ENCODE assay signal across 33 cellular contexts in genomic region chr13:20684041-20684440, GRCh38. TPM values are rescaled to one million over a fixed set of nuclear protein-coding genes. Genes with fewer than 3 reads are reported as not detected.
"Had no signal": no experiment of that assay in that cellular context is flagged by ENCODE, and none has a peak within 500 bp of the region (broad histone marks: within the 10 kb centered on the region; RNA-seq: fewer than 3 reads in every experiment).

No MANE protein-coding gene starts in this region.

- H3K4me3 ChIP-seq: adrenal gland, body of pancreas, breast epithelium, cardiac muscle cell, colonic mucosa, esophagus squamous epithelium, gastroesophageal sphincter, heart right ventricle had no signal

- H3K4me1 ChIP-seq: adrenal gland, body of pancreas, breast epithelium, colonic mucosa, esophagus squamous epithelium, gastroesophageal sphincter, heart right ventricle had no signal

- H3K27ac ChIP-seq: adrenal gland, body of pancreas, breast epithelium, cardiac muscle cell, colonic mucosa, epithelial cell of prostate, esophagus squamous epithelium, gastroesophageal sphincter, heart right ventricle had no signal

- H3K27ac Mint-ChIP-seq: activated B cell treated with CpG ODN at 0.5 μM for 24 hours; activated CD4-positive, alpha-beta memory T cell treated with anti-CD3 and anti-CD28 coated beads for 36 hours; activated CD8-positive, alpha-beta memory T cell treated with anti-CD3 and anti-CD28 coated beads, Interleukin-2, amount 10 ng/mL, durations not matched to agents 7 days and 5 days; activated CD8-positive, alpha-beta T cell treated with anti-CD3 and anti-CD28 coated beads, Interleukin-2, amount 10 ng/mL, durations not matched to agents 7 days and 5 days; activated naive CD4-positive, alpha-beta T cell treated with anti-CD3 and anti-CD28 coated beads for 36 hours; activated naive CD4-positive, alpha-beta T cell treated with anti-CD3 and anti-CD28 coated beads, Interleukin-2, amount 50 U/mL, for 24 hours; activated naive CD8-positive, alpha-beta T cell treated with anti-CD3 and anti-CD28 coated beads for 36 hours; activated naive CD8-positive, alpha-beta T cell treated with anti-CD3 and anti-CD28 coated beads, Interleukin-2, amount 50 U/mL, for 24 hours; activated T-helper 1 cell treated with anti-CD3 and anti-CD28 coated beads, Interleukin-12 subunit alpha, Interleukin-12 subunit beta, Interleukin-2, Interleukin-4 antibody, amounts not matched to agents 30 ng/mL and 10 ng/mL and 1 ng/mL, durations not matched to agents 14 hours and 24 hours and 36 hours; activated T-helper 2 cell treated with anti-CD3 and anti-CD28 coated beads, Interferon-gamma antibody, Interleukin-2, Interleukin-4, amounts not matched to agents 10 μg/mL and 5 μg/mL and 100 μg/mL, durations not matched to agents 14 hours and 24 hours and 36 hours had no signal

- ATAC-seq: activated CD4-positive, CD25-positive, alpha-beta regulatory T cell treated with anti-CD3 and anti-CD28 coated beads, Interleukin-2, amount 50 U/mL, for 24 hours; activated CD8-positive, alpha-beta memory T cell treated with anti-CD3 and anti-CD28 coated beads, Interleukin-2, amount 10 ng/mL, durations not matched to agents 7 days and 5 days; activated CD8-positive, alpha-beta T cell treated with anti-CD3 and anti-CD28 coated beads, Interleukin-2, amount 10 ng/mL, durations not matched to agents 7 days and 5 days; activated naive CD8-positive, alpha-beta T cell treated with anti-CD3 and anti-CD28 coated beads, Interleukin-2, amount 50 U/mL, for 24 hours; body of pancreas; gastroesophageal sphincter; heart right ventricle had no signal

- H3K27me3 Mint-ChIP-seq: activated B cell treated with CpG ODN at 0.5 μM for 24 hours; activated CD4-positive, alpha-beta memory T cell treated with anti-CD3 and anti-CD28 coated beads for 36 hours; activated CD8-positive, alpha-beta memory T cell treated with anti-CD3 and anti-CD28 coated beads, Interleukin-2, amount 10 ng/mL, durations not matched to agents 7 days and 5 days; activated naive CD4-positive, alpha-beta T cell treated with anti-CD3 and anti-CD28 coated beads, Interleukin-2, amount 50 U/mL, for 24 hours; activated naive CD8-positive, alpha-beta T cell treated with anti-CD3 and anti-CD28 coated beads for 36 hours; activated naive CD8-positive, alpha-beta T cell treated with anti-CD3 and anti-CD28 coated beads, Interleukin-2, amount 50 U/mL, for 24 hours had no signal

- H3K9me3 Mint-ChIP-seq: activated B cell treated with CpG ODN at 0.5 μM for 24 hours; activated CD4-positive, alpha-beta memory T cell treated with anti-CD3 and anti-CD28 coated beads for 36 hours; activated naive CD4-positive, alpha-beta T cell treated with anti-CD3 and anti-CD28 coated beads for 36 hours; activated naive CD4-positive, alpha-beta T cell treated with anti-CD3 and anti-CD28 coated beads, Interleukin-2, amount 50 U/mL, for 24 hours; activated naive CD8-positive, alpha-beta T cell treated with anti-CD3 and anti-CD28 coated beads for 36 hours; activated naive CD8-positive, alpha-beta T cell treated with anti-CD3 and anti-CD28 coated beads, Interleukin-2, amount 50 U/mL, for 24 hours; activated T-helper 1 cell treated with anti-CD3 and anti-CD28 coated beads, Interleukin-12 subunit alpha, Interleukin-12 subunit beta, Interleukin-2, Interleukin-4 antibody, amounts not matched to agents 30 ng/mL and 10 ng/mL and 1 ng/mL, durations not matched to agents 14 hours and 24 hours and 36 hours; activated T-helper 2 cell treated with anti-CD3 and anti-CD28 coated beads, Interferon-gamma antibody, Interleukin-2, Interleukin-4, amounts not matched to agents 10 μg/mL and 5 μg/mL and 100 μg/mL, durations not matched to agents 14 hours and 24 hours and 36 hours had no signal

- H3K9me3 ChIP-seq: adrenal gland, body of pancreas, breast epithelium, colonic mucosa, esophagus squamous epithelium, gastroesophageal sphincter, heart right ventricle had no signal

- H3K36me3 ChIP-seq: adrenal gland, breast epithelium, cardiac muscle cell, colonic mucosa, esophagus squamous epithelium had no signal

- H3K4me1 Mint-ChIP-seq: activated B cell treated with CpG ODN at 0.5 μM for 24 hours; activated CD8-positive, alpha-beta memory T cell treated with anti-CD3 and anti-CD28 coated beads, Interleukin-2, amount 10 ng/mL, durations not matched to agents 7 days and 5 days; activated naive CD4-positive, alpha-beta T cell treated with anti-CD3 and anti-CD28 coated beads, Interleukin-2, amount 50 U/mL, for 24 hours; activated naive CD8-positive, alpha-beta T cell treated with anti-CD3 and anti-CD28 coated beads for 36 hours; activated naive CD8-positive, alpha-beta T cell treated with anti-CD3 and anti-CD28 coated beads, Interleukin-2, amount 50 U/mL, for 24 hours had no signal

- H3K4me3 Mint-ChIP-seq: activated B cell treated with CpG ODN at 0.5 μM for 24 hours; activated CD4-positive, alpha-beta memory T cell treated with anti-CD3 and anti-CD28 coated beads for 36 hours; activated CD8-positive, alpha-beta memory T cell treated with anti-CD3 and anti-CD28 coated beads, Interleukin-2, amount 10 ng/mL, durations not matched to agents 7 days and 5 days; activated CD8-positive, alpha-beta T cell treated with anti-CD3 and anti-CD28 coated beads, Interleukin-2, amount 10 ng/mL, durations not matched to agents 7 days and 5 days; activated naive CD4-positive, alpha-beta T cell treated with anti-CD3 and anti-CD28 coated beads for 36 hours; activated naive CD4-positive, alpha-beta T cell treated with anti-CD3 and anti-CD28 coated beads, Interleukin-2, amount 50 U/mL, for 24 hours; activated naive CD8-positive, alpha-beta T cell treated with anti-CD3 and anti-CD28 coated beads for 36 hours; activated naive CD8-positive, alpha-beta T cell treated with anti-CD3 and anti-CD28 coated beads, Interleukin-2, amount 50 U/mL, for 24 hours; activated T-helper 1 cell treated with anti-CD3 and anti-CD28 coated beads, Interleukin-12 subunit alpha, Interleukin-12 subunit beta, Interleukin-2, Interleukin-4 antibody, amounts not matched to agents 30 ng/mL and 10 ng/mL and 1 ng/mL, durations not matched to agents 14 hours and 24 hours and 36 hours had no signal

- H3K27me3 ChIP-seq: adrenal gland, body of pancreas, breast epithelium, cardiac muscle cell, colonic mucosa, esophagus squamous epithelium, gastroesophageal sphincter, heart right ventricle had no signal

- H3K36me3 Mint-ChIP-seq: activated CD4-positive, alpha-beta memory T cell treated with anti-CD3 and anti-CD28 coated beads for 36 hours; activated CD8-positive, alpha-beta memory T cell treated with anti-CD3 and anti-CD28 coated beads, Interleukin-2, amount 10 ng/mL, durations not matched to agents 7 days and 5 days had no signal

- DNase-seq: activated B cell treated with CpG ODN at 0.5 μM for 24 hours; activated CD4-positive, alpha-beta memory T cell treated with anti-CD3 and anti-CD28 coated beads for 36 hours; activated CD4-positive, alpha-beta T cell treated with anti-CD3 and anti-CD28 coated beads for 48 hours; activated CD8-positive, alpha-beta memory T cell treated with anti-CD3 and anti-CD28 coated beads, Interleukin-2, amount 10 ng/mL, durations not matched to agents 7 days and 5 days; activated CD8-positive, alpha-beta memory T cell treated with anti-CD3 and anti-CD28 coated beads, Interleukin-2, amount 50 U/mL, for 4 hours; activated CD8-positive, alpha-beta T cell treated with anti-CD3 and anti-CD28 coated beads, Interleukin-2, amount 10 ng/mL, durations not matched to agents 7 days and 5 days; activated effector memory CD4-positive, alpha-beta T cell treated with anti-CD3 and anti-CD28 coated beads, Interleukin-2, amount 50 U/mL, for 16 hours; activated naive CD4-positive, alpha-beta T cell treated with anti-CD3 and anti-CD28 coated beads for 36 hours; activated naive CD8-positive, alpha-beta T cell treated with anti-CD3 and anti-CD28 coated beads for 36 hours; activated naive CD8-positive, alpha-beta T cell treated with anti-CD3 and anti-CD28 coated beads, Interleukin-2, amount 50 U/mL, for 24 hours; activated T-cell treated with anti-CD3 and anti-CD28 coated beads, Interleukin-2, amount 50 U/mL, for 1 hour; activated T-cell treated with anti-CD3 and anti-CD28 coated beads, Interleukin-2, amount 50 U/mL, for 48 hours; adrenal gland; amygdala; aorta; body of pancreas; central memory CD4-positive, alpha-beta T cell; cerebellar nuclear complex; colonic mucosa; effector CD8-positive, alpha-beta T cell; esophagus squamous epithelium; foreskin melanocyte; heart right ventricle; T-helper 2 cell had no signal

RNA-seq across cellular contexts. Expression of gene IL17D, which starts 19.5 kb away (rescaled TPM):
- total RNA-seq: activated B cell treated with CpG ODN at 0.5 μM for 24 hours; T-helper 1 cell treated with Interleukin-12 subunit alpha and Interleukin-12 subunit beta and Interleukin-4 antibody, amounts not matched to agents 30 ng/mL and 1 ng/mL, for 36 hours had no signal
